ENCODE assay signal across 11 cellular contexts in genomic region chr11:96136623-96137313, GRCh38.
DNase-seq lines count a peak whose midpoint lies in the region; ATAC-seq lines count a peak whose summit lies in the region.
"Had no signal": no experiment of that assay in that cellular context is flagged by ENCODE, and none has a peak within 500 bp of the region (broad histone marks: within the 10 kb centered on the region; RNA-seq: fewer than 3 reads in every experiment).

No MANE protein-coding gene starts in this region.

- H3K4me1 Mint-ChIP-seq in activated T-cell treated with anti-CD3 and anti-CD28 coated beads, Interleukin-2, amount 50 U/mL, for 24 hours (ENCODE audit: low read depth) = peaks cover 81% of the 10 kb centered on the region

- H3K36me3 Mint-ChIP-seq in activated T-cell treated with anti-CD3 and anti-CD28 coated beads, Interleukin-2, amount 50 U/mL, for 24 hours (ENCODE audit: low read depth) = peaks cover 51% of the 10 kb centered on the region
- peaks cover 16 to 31% of the 10 kb centered on the region in 2 donors for H3K36me3 Mint-ChIP-seq in activated naive CD4-positive, alpha-beta T cell treated with anti-CD3 and anti-CD28 coated beads, Interleukin-2, amount 50 U/mL, for 72 hours

- H3K9me3 Mint-ChIP-seq in activated T-cell treated with anti-CD3 and anti-CD28 coated beads, Interleukin-2, amount 50 U/mL, for 24 hours = no peaks in the 10 kb centered on the region
- H3K9me3 Mint-ChIP-seq in activated naive CD4-positive, alpha-beta T cell treated with anti-CD3 and anti-CD28 coated beads, Interleukin-2, amount 50 U/mL, for 72 hours = peaks cover 0 to 3% of the 10 kb centered on the region in 2 donors

- H3K4me3 Mint-ChIP-seq in activated T-cell treated with anti-CD3 and anti-CD28 coated beads, Interleukin-2, amount 50 U/mL, for 24 hours = peak overlapping the region; percentile 28

- ATAC-seq in activated naive CD4-positive, alpha-beta T cell treated with anti-CD3 and anti-CD28 coated beads, Interleukin-2, amount 50 U/mL, for 72 hours = peak; percentile 28 to 29
- ATAC-seq in stimulated activated naive CD8-positive, alpha-beta T cell treated with anti-CD3 and anti-CD28 coated beads, Interleukin-15, Interleukin-2, amounts not matched to agents 100 U/mL and 50 U/mL, for 24 hours = peak; percentile 45

- no peak for DNase-seq in activated T-cell treated with anti-CD3 and anti-CD28 coated beads, Interleukin-2, amount 50 U/mL, for 24 hours
- DNase-seq in activated T-cell treated with anti-CD3 and anti-CD28 coated beads, Interleukin-2, amount 50 U/mL, for 48 hours = no peak
- no peak for DNase-seq in activated naive CD4-positive, alpha-beta T cell treated with anti-CD3 and anti-CD28 coated beads, Interleukin-2, amount 50 U/mL, for 72 hours (ENCODE audit: low spot score in 2 of 2)
- DNase-seq in lung microvascular endothelial cell (ENCODE audit: low read depth in 2 of 2) (peak; percentile 38 to 97), epidermal melanocyte (ENCODE audit: insufficient read length, low spot score) (no peak), NAMALWA (ENCODE audit: low spot score) (no peak), GM03348 (ENCODE audit: low spot score) (no peak)
- DNase-seq in stimulated activated naive CD8-positive, alpha-beta T cell treated with anti-CD3 and anti-CD28 coated beads, Interleukin-15, Interleukin-2, amounts not matched to agents 100 U/mL and 50 U/mL, for 24 hours = no peak
- DNase-seq: activated gamma-delta T cell, glutamatergic neuron, RPMI8226 had no signal

- peak overlapping the region; percentile 84 for H3K27ac Mint-ChIP-seq in activated T-cell treated with anti-CD3 and anti-CD28 coated beads, Interleukin-2, amount 50 U/mL, for 24 hours
- H3K27ac Mint-ChIP-seq in activated naive CD4-positive, alpha-beta T cell treated with anti-CD3 and anti-CD28 coated beads, Interleukin-2, amount 50 U/mL, for 72 hours = peak overlapping the region; percentile 85 to 93

- no peaks in the 10 kb centered on the region for H3K27me3 Mint-ChIP-seq in activated T-cell treated with anti-CD3 and anti-CD28 coated beads, Interleukin-2, amount 50 U/mL, for 24 hours

Comparison
In these comparisons a context has a peak if more than half of its experiments do, and no peak if none do; other contexts are left out.
1. DNase-seq: peak in lung microvascular endothelial cell (2 of 2); none in activated T-cell treated with anti-CD3 and anti-CD28 coated beads, Interleukin-2, amount 50 U/mL, for 24 hours (single experiment), activated T-cell treated with anti-CD3 and anti-CD28 coated beads, Interleukin-2, amount 50 U/mL, for 48 hours (0 of 2), activated naive CD4-positive, alpha-beta T cell treated with anti-CD3 and anti-CD28 coated beads, Interleukin-2, amount 50 U/mL, for 72 hours (0 of 2), stimulated activated naive CD8-positive, alpha-beta T cell treated with anti-CD3 and anti-CD28 coated beads, Interleukin-15, Interleukin-2, amounts not matched to agents 100 U/mL and 50 U/mL, for 24 hours (single experiment), epidermal melanocyte (single experiment), NAMALWA (single experiment) and GM03348 (single experiment).